Comparison of ENCODE assay signal across 8 cellular contexts in genomic region chr15:73994912-73995622, GRCh38. TPM values are rescaled to one million over a fixed set of nuclear protein-coding genes. Genes with fewer than 3 reads are reported as not detected.
DNase-seq lines count a peak whose midpoint lies in the region; ATAC-seq lines count a peak whose summit lies in the region.

No MANE protein-coding gene starts in this region.

- H3K27me3 Mint-ChIP-seq in activated naive CD4-positive, alpha-beta T cell treated with anti-CD3 and anti-CD28 coated beads, Interleukin-2, amount 10 ng/mL, durations not matched to agents 7 days and 5 days: no peaks in the 10 kb centered on the region
- H3K27me3 Mint-ChIP-seq in T-cell: no peaks in the 10 kb centered on the region

- no peak overlapping the region for H2BK120ac ChIP-seq in neuronal stem cell (ENCODE audit: low read depth, low read length)

- peak overlapping the region; percentile 73 for H3K14ac ChIP-seq in neuronal stem cell (ENCODE audit: low read length)

- no peak overlapping the region for H3K4ac ChIP-seq in neuronal stem cell (ENCODE audit: low read length)

- H2BK5ac ChIP-seq in neuronal stem cell (ENCODE audit: low read length): peak overlapping the region; percentile 67

- H3K79me1 ChIP-seq in neuronal stem cell (ENCODE audit: low read depth, low read length): peaks cover 13% of the 10 kb centered on the region

- no peaks in the 10 kb centered on the region for H3K27me3 ChIP-seq in neuronal stem cell (ENCODE audit: control insufficient read depth in 3 of 3, insufficient read depth in 3 of 3, low read depth in 1 of 3, low read length in 3 of 3)

- no peaks in the 10 kb centered on the region for H3K9me3 ChIP-seq in neuronal stem cell (replicated peaks in 1 of 2; ENCODE audit: control insufficient read depth in 2 of 2, insufficient read depth in 1 of 2, low read depth in 1 of 2, low read length in 2 of 2)

- H3K27ac Mint-ChIP-seq in activated naive CD4-positive, alpha-beta T cell treated with anti-CD3 and anti-CD28 coated beads, Interleukin-2, amount 10 ng/mL, durations not matched to agents 7 days and 5 days: peak overlapping the region; percentile 89
- peak overlapping the region; percentile 93 to 98 for H3K27ac Mint-ChIP-seq in T-cell

- no CpG with 5 or more reads among the region's 18 CpGs for WGBS in neuronal stem cell (ENCODE audit: extremely low coverage in 2 of 2, insufficient read length in 2 of 2, insufficient replicate concordance in 1 of 2), 2 donors

- no peak overlapping the region for H4K8ac ChIP-seq in neuronal stem cell (ENCODE audit: low read depth, low read length)

- CTCF ChIA-PET in activated naive CD4-positive, alpha-beta T cell treated with anti-CD3 and anti-CD28 coated beads, Interleukin-2, amount 10 ng/mL, durations not matched to agents 7 days and 5 days (lab: Charles Lee): interaction anchor here (1.8 to 3.6 kb wide), 4 partner anchors 12 to 30 kb away, joined by 5 to 44 read pairs (median 12); no protein-coding TSS in a partner anchor
- CTCF ChIA-PET in T-cell (lab: Charles Lee): interaction anchor here (0.6 to 2.2 kb wide), 9 partner anchors 10 to 54 kb away, joined by 3 to 19 read pairs (median 5); no protein-coding TSS in a partner anchor

- H3K18ac ChIP-seq in neuronal stem cell (ENCODE audit: low read length): peak overlapping the region; percentile 72

- peak overlapping the region; percentile 80 to 83 for H3K4me3 ChIP-seq in neuronal stem cell (ENCODE audit: low read length in 2 of 2)

- H3K9me3 Mint-ChIP-seq in activated naive CD4-positive, alpha-beta T cell treated with anti-CD3 and anti-CD28 coated beads, Interleukin-2, amount 10 ng/mL, durations not matched to agents 7 days and 5 days: no peaks in the 10 kb centered on the region
- H3K9me3 Mint-ChIP-seq in T-cell: no peaks in the 10 kb centered on the region

- peaks cover 9 to 25% of the 10 kb centered on the region in 2 donors for H3K36me3 ChIP-seq in neuronal stem cell (replicated peaks in 1 of 2; ENCODE audit: control insufficient read depth in 2 of 2, insufficient read depth in 2 of 2, low read length in 2 of 2)

- peaks cover 76% of the 10 kb centered on the region for H3K4me1 Mint-ChIP-seq in activated naive CD4-positive, alpha-beta T cell treated with anti-CD3 and anti-CD28 coated beads, Interleukin-2, amount 10 ng/mL, durations not matched to agents 7 days and 5 days
- H3K4me1 Mint-ChIP-seq in T-cell: peaks cover 76 to 79% (median 77%) of the 10 kb centered on the region in 3 donors

- H3K36me3 Mint-ChIP-seq in activated naive CD4-positive, alpha-beta T cell treated with anti-CD3 and anti-CD28 coated beads, Interleukin-2, amount 10 ng/mL, durations not matched to agents 7 days and 5 days: peaks cover 36% of the 10 kb centered on the region
- H3K36me3 Mint-ChIP-seq in T-cell: peaks cover 15% of the 10 kb centered on the region

- H3K9ac ChIP-seq in neuronal stem cell (ENCODE audit: low read depth, low read length, poor library complexity): peak overlapping the region; percentile 82

- POLR2A ChIA-PET in T-cell (lab: Charles Lee): interaction anchor here (0.6 to 1.4 kb wide), 3 partner anchors 12 to 20 kb away, joined by 3 to 4 read pairs (median 4); no protein-coding TSS in a partner anchor

- H3K27ac ChIP-seq in neuronal stem cell (replicated peaks; ENCODE audit: low read length): peak overlapping the region; percentile 30

- H3K4me2 ChIP-seq in neuronal stem cell (ENCODE audit: insufficient read depth, low read length, poor library complexity, severe bottlenecking): peak overlapping the region; percentile 68

- peak overlapping the region; percentile 85 for H3K4me3 Mint-ChIP-seq in activated naive CD4-positive, alpha-beta T cell treated with anti-CD3 and anti-CD28 coated beads, Interleukin-2, amount 10 ng/mL, durations not matched to agents 7 days and 5 days
- peak overlapping the region; percentile 91 to 99 (median 94) for H3K4me3 Mint-ChIP-seq in T-cell

- peak in 1 of 4 experiments; percentile 4 for ATAC-seq in T-cell (replicated peaks in 1 of 4)
- ATAC-seq in esophagus mucosa: peak; percentile 1
- ATAC-seq in HG02970 (IDR thresholded peaks at IDR 0.05; ENCODE audit: low FRiP score, unreplicated experiment): no peak

- peak overlapping the region; percentile 94 for H2AFZ ChIP-seq in neuronal stem cell (ENCODE audit: low read length)

- no peak overlapping the region for H2AK5ac ChIP-seq in neuronal stem cell (ENCODE audit: low read depth, low read length)

- peak overlapping the region; percentile 44 for H3K23ac ChIP-seq in neuronal stem cell (ENCODE audit: low read depth, low read length, poor library complexity)

- peaks cover 10 to 16% of the 10 kb centered on the region in 2 donors for H3K4me1 ChIP-seq in neuronal stem cell (ENCODE audit: control insufficient read depth in 2 of 2, insufficient read depth in 1 of 2, low read depth in 1 of 2, low read length in 2 of 2)

- no peak overlapping the region for H4K91ac ChIP-seq in neuronal stem cell (ENCODE audit: low read depth, low read length, poor library complexity)

- no peak overlapping the region for H2BK15ac ChIP-seq in neuronal stem cell (ENCODE audit: low read length)

- no peak overlapping the region for H2BK12ac ChIP-seq in neuronal stem cell (ENCODE audit: low read length)

- peak; percentile 51 for DNase-seq in activated naive CD4-positive, alpha-beta T cell treated with anti-CD3 and anti-CD28 coated beads, Interleukin-2, amount 10 ng/mL, durations not matched to agents 7 days and 5 days
- DNase-seq in activated naive CD4-positive, alpha-beta T cell treated with Interleukin-2 at 50 U/mL for 16 hours: no peak
- DNase-seq in T-cell (peak in 1 of 34 experiments; percentile 30), neuronal stem cell (ENCODE audit: low spot score) (no peak), NCI-H2107 (lab: John Stamatoyannopoulos, UW) (no peak), NCI-H187 treated with DMSO at 0.1 percent for 48 hours (lab: John Stamatoyannopoulos, UW) (no peak)

RNA-seq across cellular contexts. Expression of gene PML, which starts 0.6 kb away (rescaled TPM):
- total RNA-seq in T-cell (10 to 100 TPM; 43.0 to 79.8 (median 60.7) TPM), esophagus mucosa (28.8 TPM)
- polyA plus RNA-seq in neuronal stem cell (2013, experiment 1 of 2): 19.7 TPM
- polyA plus RNA-seq in neuronal stem cell (2013, experiment 2 of 2): 20.5 TPM

RNA-seq across cellular contexts. Expression of gene STOML1, which starts 3.0 kb away (rescaled TPM):
- total RNA-seq in T-cell (10 to 100 TPM in 3 of 5 donors, 1 to 10 TPM in 2; 5.1 to 13.4 (median 12.0) TPM), esophagus mucosa (10.4 TPM)
- polyA plus RNA-seq in neuronal stem cell (2013, experiment 1 of 2): 2.2 TPM
- 2.3 TPM for polyA plus RNA-seq in neuronal stem cell (2013, experiment 2 of 2)
